In the genomic region with DNA sequence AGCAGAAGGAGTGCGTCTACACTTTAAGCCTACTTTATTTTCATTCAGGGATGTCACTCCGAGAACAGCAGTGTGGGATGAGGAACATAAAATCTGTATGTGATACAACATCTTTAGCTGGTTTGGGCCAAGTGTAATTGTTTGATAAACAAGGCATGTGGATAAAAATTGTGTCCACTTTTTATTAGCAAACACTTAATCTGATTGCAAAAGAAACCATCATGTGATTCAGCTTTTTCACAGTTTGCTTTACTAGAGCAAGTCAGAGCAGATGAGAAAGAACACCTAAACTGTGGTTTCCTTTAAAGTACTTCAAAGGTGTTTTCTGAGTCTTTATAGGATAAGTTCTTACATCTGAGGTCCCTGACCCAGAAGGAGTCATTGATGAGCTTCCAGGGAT, we compare ENCODE assay signal across 18 cellular contexts.
A peak's percentile ranks its signal among the peaks of the same experiment; 100 is the strongest.
DNase-seq lines count a peak whose midpoint lies in the region; ATAC-seq and TF ChIP-seq lines count a peak whose summit lies in the region.
"Had no signal": no experiment of that assay in that cellular context is flagged by ENCODE, and none has a peak within 500 bp of the region (broad histone marks: within the 10 kb centered on the region; RNA-seq: fewer than 3 reads in every experiment).

No MANE protein-coding gene starts in this region.

- no peaks in the 10 kb centered on the region for H3K9me3 Mint-ChIP-seq in MCF 10A (ENCODE audit: unreplicated experiment)
- no peaks in the 10 kb centered on the region for H3K9me3 Mint-ChIP-seq in CD4-positive, alpha-beta memory T cell
- H3K9me3 Mint-ChIP-seq: CD8-positive, alpha-beta T cell; H9 had no signal

- 93% methylated on average over 2 of the region's 2 CpGs for WGBS in mammary epithelial cell (ENCODE audit: low coverage, missing lambda C conversion rate)

- H3K36me3 ChIP-seq in mammary epithelial cell (ENCODE audit: insufficient read depth, low read length): peaks cover 10% of the 10 kb centered on the region
- H3K36me3 ChIP-seq in CD4-positive, alpha-beta memory T cell (ENCODE audit: insufficient read depth, low read length): no peaks in the 10 kb centered on the region
- H3K36me3 ChIP-seq: BLaER1 had no signal

- H3K27me3 ChIP-seq in mammary epithelial cell (ENCODE audit: insufficient read depth, low read length): no peaks in the 10 kb centered on the region
- H3K27me3 ChIP-seq in CD4-positive, alpha-beta memory T cell (ENCODE audit: insufficient read depth, low read length): no peaks in the 10 kb centered on the region
- H3K27me3 ChIP-seq: BLaER1 had no signal

- no peaks in the 10 kb centered on the region for H3K27me3 Mint-ChIP-seq in MCF 10A (ENCODE audit: insufficient read depth, unreplicated experiment)
- H3K27me3 Mint-ChIP-seq in CD4-positive, alpha-beta memory T cell: peaks cover 8% of the 10 kb centered on the region in 2 donors

- H3K4me1 Mint-ChIP-seq in MCF 10A (ENCODE audit: insufficient read depth, unreplicated experiment): peaks cover 24% of the 10 kb centered on the region
- H3K4me1 Mint-ChIP-seq in CD4-positive, alpha-beta memory T cell: peaks cover 0 to 8% (median 6%) of the 10 kb centered on the region in 4 donors
- H3K4me1 Mint-ChIP-seq: CD14-positive monocyte had no signal

- CTCF ChIA-PET in mammary epithelial cell (lab: Charles Lee; ENCODE audit: low non-redundant PET): no interaction called here
- CTCF ChIA-PET in MCF 10A (lab: Yijun Ruan, JAX): interaction anchor here (1.4 kb wide), 1 partner anchor 13 kb away, joined by 5 read pairs; no protein-coding TSS in a partner anchor
- CTCF ChIA-PET in CD4-positive, alpha-beta memory T cell (lab: Charles Lee; ENCODE audit: partially characterized antibody): no interaction called here

- no peak overlapping the region for H3K27ac Mint-ChIP-seq in MCF 10A (ENCODE audit: low read depth, unreplicated experiment)
- no peak overlapping the region for H3K27ac Mint-ChIP-seq in CD4-positive, alpha-beta memory T cell
- H3K27ac Mint-ChIP-seq: CD14-positive monocyte; CD8-positive, alpha-beta T cell; H9 had no signal

- H3K9me3 ChIP-seq in mammary epithelial cell (replicated peaks; ENCODE audit: insufficient read depth, low read length): no peaks in the 10 kb centered on the region
- H3K9me3 ChIP-seq in CD4-positive, alpha-beta memory T cell (ENCODE audit: control insufficient read depth in 1 of 2, low read length in 2 of 2): no peaks in the 10 kb centered on the region
- H3K9me3 ChIP-seq: BLaER1 had no signal

- no peak overlapping the region for H3K9ac ChIP-seq in mammary epithelial cell (ENCODE audit: insufficient read depth, low read length)
- H3K9ac ChIP-seq: BLaER1 had no signal

- TF ChIP-seq CTCF in mammary epithelial cell (conservative IDR thresholded peaks at IDR 0.05 in 1 of 2, IDR thresholded peaks at IDR 0.05 in 1 of 2; ENCODE audit: extremely low read depth in 1 of 2, insufficient read depth in 1 of 2, low read depth in 1 of 2, low read length in 2 of 2): no peak
- TF ChIP-seq CTCF in MCF 10A (IDR thresholded peaks at IDR 0.05; ENCODE audit: unreplicated experiment): no peak
- TF ChIP-seq CTCF in epithelial cell of esophagus (IDR thresholded peaks at IDR 0.05; ENCODE audit: insufficient read depth, low read depth, low read length, missing control alignments): no peak

- no peaks in the 10 kb centered on the region for H4K20me1 ChIP-seq in mammary epithelial cell (ENCODE audit: insufficient read depth, low read length)
- H4K20me1 ChIP-seq: BLaER1 had no signal

- in situ Hi-C loops in mammary epithelial cell (cut with MboI; ENCODE audit: low sequenced_read_pairs in 2 of 2): no loop called here

- H2AFZ ChIP-seq in mammary epithelial cell (ENCODE audit: low read depth, low read length): no peak overlapping the region

- H3K36me3 Mint-ChIP-seq in MCF 10A (ENCODE audit: insufficient read depth, unreplicated experiment): peaks cover 6% of the 10 kb centered on the region
- H3K36me3 Mint-ChIP-seq in CD4-positive, alpha-beta memory T cell: no peaks in the 10 kb centered on the region
- H3K36me3 Mint-ChIP-seq: CD14-positive monocyte; CD8-positive, alpha-beta T cell had no signal

- intact Hi-C loops in mammary epithelial cell (cut with micrococcal nuclease): no loop called here
- intact Hi-C loops in MCF 10A (cut with micrococcal nuclease): no loop called here
- intact Hi-C loops in CD4-positive, alpha-beta memory T cell (cut with micrococcal nuclease): no loop called here

- dilution Hi-C loops in mammary epithelial cell (cut with HindIII; ENCODE audit: low sequenced_read_pairs): no loop called here

- BruUV-seq in mammary epithelial cell (replicated peaks; lab: Mats Ljungman, UMichigan) (no TSS peak), MCF 10A (replicated peaks; lab: Mats Ljungman, UMichigan) (no TSS peak)

- DNase-seq in mammary epithelial cell (peak; percentile 29), MCF 10A (ENCODE audit: unreplicated experiment) (no peak), epithelial cell of esophagus (ENCODE audit: low read depth) (peak; percentile 40), left lobe of liver (ENCODE audit: low spot score) (no peak), NCI-H146 treated with DMSO at 0.1 percent for 48 hours (lab: John Stamatoyannopoulos, UW; ENCODE audit: unreplicated experiment) (no peak), SW 1271 (lab: John Stamatoyannopoulos, UW) (no peak)
- DNase-seq in CD4-positive, alpha-beta memory T cell: no peak
- DNase-seq: Calu3; CD8-positive, alpha-beta T cell; DMS53; DND-41; EL; H9 had no signal

- H3K4me3 ChIP-seq in mammary epithelial cell (replicated peaks in 1 of 3; ENCODE audit: insufficient read depth in 1 of 3, low read depth in 2 of 3, low read length in 3 of 3) (no peak overlapping the region), epithelial cell of esophagus (ENCODE audit: low read length) (no peak overlapping the region)
- H3K4me3 ChIP-seq in CD4-positive, alpha-beta memory T cell (ENCODE audit: low read length in 2 of 2): no peak overlapping the region
- H3K4me3 ChIP-seq: BLaER1, GM12878 had no signal

- H3K27ac ChIP-seq in mammary epithelial cell (ENCODE audit: insufficient read depth, low read depth, low read length): no peak overlapping the region
- H3K27ac ChIP-seq in CD4-positive, alpha-beta memory T cell (ENCODE audit: low read depth, low read length): no peak overlapping the region
- H3K27ac ChIP-seq: 22Rv1, BLaER1 had no signal

- no peaks in the 10 kb centered on the region for H3K79me2 ChIP-seq in mammary epithelial cell (ENCODE audit: insufficient read depth, low read length)

- ATAC-seq in left lobe of liver: peak; percentile 34
- ATAC-seq: CD8-positive, alpha-beta T cell; GM12878; HepG2 had no signal

- peaks cover 9% of the 10 kb centered on the region for H3K4me1 ChIP-seq in mammary epithelial cell (ENCODE audit: insufficient read depth, low read length)
- H3K4me1 ChIP-seq in CD4-positive, alpha-beta memory T cell (ENCODE audit: insufficient read depth, low read length): no peaks in the 10 kb centered on the region
- H3K4me1 ChIP-seq: BLaER1 had no signal

- H3K4me2 ChIP-seq in mammary epithelial cell (ENCODE audit: insufficient read depth, low read depth, low read length): no peak overlapping the region
- H3K4me2 ChIP-seq: BLaER1 had no signal

- POLR2A ChIA-PET in MCF 10A (lab: Yijun Ruan, JAX): interaction anchor here (0.8 to 1.9 kb wide), 3 partner anchors 9 to 767 kb away, joined by 3 to 5 read pairs (median 4); no protein-coding TSS in a partner anchor
- POLR2A ChIA-PET in CD4-positive, alpha-beta memory T cell (lab: Charles Lee; ENCODE audit: partially characterized antibody): no interaction called here

- no peak overlapping the region for H3K4me3 Mint-ChIP-seq in MCF 10A (ENCODE audit: unreplicated experiment)
- H3K4me3 Mint-ChIP-seq in CD4-positive, alpha-beta memory T cell: no peak overlapping the region
- H3K4me3 Mint-ChIP-seq: CD14-positive monocyte; CD8-positive, alpha-beta T cell; H9 had no signal

Comparison
In these comparisons a context has a peak if more than half of its experiments do, and no peak if none do; other contexts are left out.
1. DNase-seq: peak in mammary epithelial cell (single experiment) and epithelial cell of esophagus (single experiment); none in MCF 10A (single experiment), left lobe of liver (single experiment), CD4-positive, alpha-beta memory T cell (0 of 5), NCI-H146 treated with DMSO at 0.1 percent for 48 hours (single experiment) and SW 1271 (0 of 2).